Comparison of ENCODE assay signal across 8 cellular contexts in genomic region chr16:46830902-46831647, GRCh38. TPM values are rescaled to one million over a fixed set of nuclear protein-coding genes. Genes with fewer than 3 reads are reported as not detected.
DNase-seq lines count a peak whose midpoint lies in the region; ATAC-seq and TF ChIP-seq lines count a peak whose summit lies in the region.

C16orf87 (minus strand) TSS chr16:46831180; CDS start chr16:46831149, 31 bp downstream.

- peak; percentile 72 for DNase-seq in NCI-H1417 treated with DMSO at 0.1 percent for 48 hours (lab: John Stamatoyannopoulos, UW)
- DNase-seq in SW480 (ENCODE audit: low spot score) = peak; percentile 89
- DNase-seq in activated naive CD8-positive, alpha-beta T cell treated with anti-CD3 and anti-CD28 coated beads, Interleukin-2, amount 50 U/mL, for 24 hours = peak; percentile 89
- peak; percentile 92 to 96 (median 95) for DNase-seq in heart left ventricle
- peak; percentile 86 to 99 (median 94) for DNase-seq in posterior cingulate gyrus
- peak; percentile 97 for DNase-seq in upper lobe of right lung

- peak within 1 kb of the TSS; percentile 100 for H3K4me3 Mint-ChIP-seq in activated naive CD8-positive, alpha-beta T cell treated with anti-CD3 and anti-CD28 coated beads, Interleukin-2, amount 50 U/mL, for 24 hours

- intact Hi-C loops in heart left ventricle (cut with DNase I) = loop anchor here in 1 of 10 donors (5.0 kb wide), 1 partner anchor 144 kb away; the partner anchor contains the start of genes ORC6 and VPS35
- intact Hi-C loops in posterior cingulate gyrus (cut with DNase I) = loop anchor here (1.0 to 2.0 kb wide), 2 partner anchors 52 to 142 kb away; partner anchors contain the start of genes ORC6 and VPS35
- intact Hi-C loops in upper lobe of right lung (cut with DNase I) = no loop called here

- ATAC-seq in HG02763 (IDR thresholded peaks at IDR 0.05; ENCODE audit: unreplicated experiment) = peak; percentile 93
- peak; percentile 98 for ATAC-seq in activated naive CD8-positive, alpha-beta T cell treated with anti-CD3 and anti-CD28 coated beads, Interleukin-2, amount 50 U/mL, for 24 hours
- peak; percentile 96 to 99 (median 98) for ATAC-seq in heart left ventricle
- ATAC-seq in upper lobe of right lung = peak; percentile 97

- H3K4me1 Mint-ChIP-seq in activated naive CD8-positive, alpha-beta T cell treated with anti-CD3 and anti-CD28 coated beads, Interleukin-2, amount 50 U/mL, for 24 hours = peaks cover 43% of the 10 kb centered on the region

- H3K27me3 ChIP-seq in heart left ventricle = no peaks in the 10 kb centered on the region
- H3K27me3 ChIP-seq in upper lobe of right lung = no peaks in the 10 kb centered on the region

- peak within 1 kb of the TSS; percentile 100 for H3K27ac Mint-ChIP-seq in activated naive CD8-positive, alpha-beta T cell treated with anti-CD3 and anti-CD28 coated beads, Interleukin-2, amount 50 U/mL, for 24 hours

- peaks cover 5% of the 10 kb centered on the region for H3K36me3 Mint-ChIP-seq in activated naive CD8-positive, alpha-beta T cell treated with anti-CD3 and anti-CD28 coated beads, Interleukin-2, amount 50 U/mL, for 24 hours (ENCODE audit: low read depth)

- no peaks in the 10 kb centered on the region for H3K9me3 Mint-ChIP-seq in activated naive CD8-positive, alpha-beta T cell treated with anti-CD3 and anti-CD28 coated beads, Interleukin-2, amount 50 U/mL, for 24 hours

- peaks cover 0 to 24% (median 6%) of the 10 kb centered on the region in 12 donors for H3K4me1 ChIP-seq in heart left ventricle
- H3K4me1 ChIP-seq in upper lobe of right lung = peaks cover 9% of the 10 kb centered on the region

- 0 out of 2 replicates have a peak, but pooled peaks have one; percentile 8 for TF ChIP-seq CTCF in GM12874 (IDR thresholded peaks at IDR 0.05; ENCODE audit: insufficient read depth, low read depth, low read length)
- TF ChIP-seq CTCF in heart left ventricle (IDR thresholded peaks at IDR 0.05) = peak in 2 of 12 donors; percentile 5 to 7
- no peak for TF ChIP-seq CTCF in upper lobe of right lung (IDR thresholded peaks at IDR 0.05)

- peak within 1 kb of the TSS; percentile 62 to 97 (median 90) for H3K4me3 ChIP-seq in heart left ventricle
- H3K4me3 ChIP-seq in upper lobe of right lung = peak within 1 kb of the TSS; percentile 83

- H3K9me3 ChIP-seq in heart left ventricle = no peaks in the 10 kb centered on the region
- no peaks in the 10 kb centered on the region for H3K9me3 ChIP-seq in upper lobe of right lung

- WGBS in heart left ventricle, 4 donors = 0% methylated on average over 14 to 94 of the region's 94 CpGs

- H3K36me3 ChIP-seq in heart left ventricle = no peaks in the 10 kb centered on the region
- no peaks in the 10 kb centered on the region for H3K36me3 ChIP-seq in upper lobe of right lung

- TF ChIP-seq POLR2A in heart left ventricle (IDR thresholded peaks at IDR 0.05) = peak in 1 of 2 donors; percentile 60

- no peaks in the 10 kb centered on the region for H3K27me3 Mint-ChIP-seq in activated naive CD8-positive, alpha-beta T cell treated with anti-CD3 and anti-CD28 coated beads, Interleukin-2, amount 50 U/mL, for 24 hours

- H3K27ac ChIP-seq in heart left ventricle = peak within 1 kb of the TSS; percentile 62 to 93 (median 90)
- H3K27ac ChIP-seq in upper lobe of right lung = peak within 1 kb of the TSS; percentile 88

RNA-seq across cellular contexts. Expression of gene C16orf87, which starts in this region (rescaled TPM):
- 10 to 100 TPM in 8 of 9 donors, 1 to 10 TPM in 1; 8.9 to 15.8 (median 13.6) TPM for total RNA-seq in heart left ventricle
- 10 to 100 TPM in 1 of 2 donors, 1 to 10 TPM in 1; 5.1 to 13.9 TPM for polyA plus RNA-seq in heart left ventricle
- 8.2 TPM for total RNA-seq in upper lobe of right lung

Comparison
In these comparisons a context has a peak if more than half of its experiments do, and no peak if none do; other contexts are left out.
1. Peak in every context shown above with its lines: DNase-seq, ATAC-seq, H3K4me3 ChIP-seq and H3K27ac ChIP-seq.